In the genomic region with DNA sequence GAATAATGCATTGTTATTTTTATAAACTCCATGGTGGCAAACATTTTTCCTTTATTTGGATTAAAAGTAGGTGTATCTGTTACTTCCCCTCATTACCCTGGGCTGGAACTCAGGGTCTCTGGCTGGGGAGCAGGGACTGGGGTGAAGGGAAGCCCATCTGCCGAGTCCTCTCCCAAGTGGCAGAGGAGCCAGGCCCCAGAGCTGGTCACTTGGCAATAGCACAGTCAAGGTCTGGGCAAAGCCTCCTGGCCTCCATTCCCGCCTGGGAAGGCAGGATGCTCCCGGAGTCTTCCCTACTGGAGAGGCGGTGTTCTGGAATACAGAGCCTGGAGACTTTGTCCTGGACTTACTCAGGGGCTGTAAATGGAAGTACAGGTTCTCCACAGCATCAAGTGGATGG, we compare ENCODE assay signal across 21 cellular contexts.
A peak's percentile ranks its signal among the peaks of the same experiment; 100 is the strongest.
DNase-seq lines count a peak whose midpoint lies in the region; ATAC-seq, FAIRE-seq and TF ChIP-seq lines count a peak whose summit lies in the region.
"Had no signal": no experiment of that assay in that cellular context is flagged by ENCODE, and none has a peak within 500 bp of the region (broad histone marks: within the 10 kb centered on the region; RNA-seq: fewer than 3 reads in every experiment).

No MANE protein-coding gene starts in this region.

- TF ChIP-seq CTCF in left ventricle myocardium inferior (IDR thresholded peaks at IDR 0.05; ENCODE audit: borderline replicate concordance) (no peak), bronchial epithelial cell (IDR thresholded peaks at IDR 0.05; ENCODE audit: insufficient read depth, low read length, severe bottlenecking) (no peak), prostate gland (IDR thresholded peaks at IDR 0.05) (no peak)

- H3K36me3 ChIP-seq in left ventricle myocardium inferior: no peaks in the 10 kb centered on the region
- no peaks in the 10 kb centered on the region for H3K36me3 ChIP-seq in bronchial epithelial cell (ENCODE audit: control insufficient read depth, insufficient read depth, low read length)
- no peaks in the 10 kb centered on the region for H3K36me3 ChIP-seq in small intestine (ENCODE audit: control insufficient read depth in 2 of 2, insufficient read depth in 2 of 2, low read length in 2 of 2)
- no peaks in the 10 kb centered on the region for H3K36me3 ChIP-seq in prostate gland
- H3K36me3 ChIP-seq: HAP-1 had no signal

- no peak for DNase-seq in left ventricle myocardium inferior
- DNase-seq in cardiac septum (ENCODE audit: low spot score): no peak
- no peak for DNase-seq in bronchial epithelial cell (ENCODE audit: low read depth)
- no peak for DNase-seq in left lobe of liver (ENCODE audit: low spot score)
- DNase-seq in small intestine: peak; percentile 38
- DNase-seq in pons (ENCODE audit: low spot score): no peak
- DNase-seq in superior temporal gyrus (ENCODE audit: extremely low spot score): no peak
- no peak for DNase-seq in prostate gland (ENCODE audit: low spot score)
- DNase-seq: AML-193; Caco-2; CD4-positive, alpha-beta T cell; GDM1; GM23248 had no signal

- H3K27ac ChIP-seq in left ventricle myocardium inferior (replicated peaks): peak overlapping the region; percentile 86
- H3K27ac ChIP-seq in small intestine (ENCODE audit: low read depth in 1 of 2, low read length in 1 of 2): no peak overlapping the region
- no peak overlapping the region for H3K27ac ChIP-seq in prostate gland
- H3K27ac ChIP-seq: 22Rv1, A549, C4-2B, GM23248 had no signal

- H3K4me1 ChIP-seq in left ventricle myocardium inferior: peaks cover 77% of the 10 kb centered on the region
- peaks cover 0 to 1% of the 10 kb centered on the region in 2 donors for H3K4me1 ChIP-seq in small intestine (ENCODE audit: control insufficient read depth in 2 of 2, insufficient read depth in 1 of 2, low read depth in 1 of 2, low read length in 1 of 2)
- no peaks in the 10 kb centered on the region for H3K4me1 ChIP-seq in prostate gland (replicated peaks)
- H3K4me1 ChIP-seq: A549, HAP-1 had no signal

- WGBS in small intestine, 3 donors: 33 to 78% (median 53%) methylated on average over 4 of the region's 4 CpGs
- WGBS in prostate gland: 92% methylated on average over 4 of the region's 4 CpGs

- no peak for TF ChIP-seq POLR2A in prostate gland (IDR thresholded peaks at IDR 0.05)

- intact Hi-C loops in left ventricle myocardium inferior (cut with micrococcal nuclease): no loop called here
- intact Hi-C loops in cardiac septum (cut with DNase I): no loop called here
- intact Hi-C loops in prostate gland (cut with DNase I): no loop called here

- FAIRE-seq in bronchial epithelial cell (lab: Jason Lieb, UNC): peak; percentile 55
- no peak for FAIRE-seq in small intestine (lab: Jason Lieb, UNC)
- FAIRE-seq: A549, D721Med, GM12892, GM18507, HTR-8/SVneo had no signal

- no peak overlapping the region for H3K4me3 ChIP-seq in left ventricle myocardium inferior
- no peak overlapping the region for H3K4me3 ChIP-seq in bronchial epithelial cell (ENCODE audit: low read depth, low read length)
- no peak overlapping the region for H3K4me3 ChIP-seq in small intestine (ENCODE audit: low read depth in 1 of 2, low read length in 2 of 2)
- H3K4me3 ChIP-seq in prostate gland: no peak overlapping the region
- H3K4me3 ChIP-seq: A549, GM23248, HAP-1 had no signal

- peak; percentile 9 for ATAC-seq in left lobe of liver
- ATAC-seq: A549 had no signal

- H3K27me3 ChIP-seq in left ventricle myocardium inferior (ENCODE audit: low read depth): no peaks in the 10 kb centered on the region
- peaks cover 10% of the 10 kb centered on the region for H3K27me3 ChIP-seq in bronchial epithelial cell (ENCODE audit: control insufficient read depth, insufficient read depth, low read length)
- H3K27me3 ChIP-seq in small intestine (ENCODE audit: control insufficient read depth in 2 of 2, insufficient read depth in 2 of 2, low read length in 2 of 2): no peaks in the 10 kb centered on the region
- no peaks in the 10 kb centered on the region for H3K27me3 ChIP-seq in prostate gland (replicated peaks; ENCODE audit: insufficient read depth)

- no peaks in the 10 kb centered on the region for H3K9me3 ChIP-seq in left ventricle myocardium inferior (replicated peaks)
- no peaks in the 10 kb centered on the region for H3K9me3 ChIP-seq in small intestine (ENCODE audit: control insufficient read depth, low read depth)
- no peaks in the 10 kb centered on the region for H3K9me3 ChIP-seq in prostate gland
- H3K9me3 ChIP-seq: A549, Caco-2, HAP-1 had no signal
